ENCODE assay signal across 10 cellular contexts in the genomic region with DNA sequence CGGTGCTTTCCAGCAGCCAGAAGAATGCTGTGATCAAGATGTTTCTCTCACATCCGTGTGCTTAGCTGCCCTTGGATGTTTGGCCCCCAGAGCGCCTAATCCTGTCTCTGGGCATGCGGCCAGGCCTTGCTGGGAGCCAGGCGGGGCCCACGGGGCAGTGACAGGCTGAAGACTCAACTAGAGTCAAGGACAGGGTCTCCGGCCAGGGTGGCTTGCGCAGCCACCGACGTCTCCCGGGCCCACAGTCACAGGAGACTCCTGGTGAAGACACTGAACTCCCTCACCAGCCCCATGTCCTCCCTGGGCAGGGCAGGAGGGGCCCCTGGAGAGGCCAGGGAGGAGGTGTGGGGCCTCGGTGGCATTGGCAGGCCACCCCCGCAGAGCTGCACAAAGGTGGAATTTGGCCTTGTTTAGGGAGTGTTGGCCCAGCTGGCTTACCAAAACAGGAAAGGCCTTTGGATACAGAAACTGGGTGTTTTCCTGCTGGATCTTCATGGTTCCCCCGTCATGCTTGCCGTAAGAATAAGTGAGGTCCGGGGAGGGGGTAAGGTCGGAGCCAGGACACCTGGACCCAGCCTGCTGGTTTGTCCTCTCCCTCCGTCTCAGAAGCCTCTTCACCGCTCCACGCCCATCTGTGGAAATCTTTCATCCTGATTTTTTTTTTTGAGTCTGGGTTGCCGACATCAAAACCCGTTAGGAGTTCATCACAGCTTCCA. TPM values are rescaled to one million over a fixed set of nuclear protein-coding genes. Genes with fewer than 3 reads are reported as not detected.
A peak's percentile ranks its signal among the peaks of the same experiment; 100 is the strongest.
DNase-seq lines count a peak whose midpoint lies in the region; ATAC-seq and TF ChIP-seq lines count a peak whose summit lies in the region.
"Had no signal": no experiment of that assay in that cellular context is flagged by ENCODE, and none has a peak within 500 bp of the region (broad histone marks: within the 10 kb centered on the region; RNA-seq: fewer than 3 reads in every experiment).

No MANE protein-coding gene starts in this region.

- in situ Hi-C loops in ACHN (cut with HindIII; ENCODE audit: low pct_ligation_motif_present, low pct_unique_long_range_greater_than_20kb, low sequenced_read_pairs): no loop called here

- ATAC-seq in left cardiac atrium (peak; percentile 77 to 82), psoas muscle (peak; percentile 25 to 48 (median 38)), HG02759 (IDR thresholded peaks at IDR 0.05; ENCODE audit: unreplicated experiment) (no peak), HG02798 (IDR thresholded peaks at IDR 0.05; ENCODE audit: poor library complexity, unreplicated experiment) (no peak)

- H3K36me3 ChIP-seq in psoas muscle (ENCODE audit: insufficient read depth in 1 of 2, low read depth in 1 of 2): peaks cover 3 to 78% of the 10 kb centered on the region in 2 donors

- H3K9me3 ChIP-seq in psoas muscle: no peaks in the 10 kb centered on the region

- H3K27me3 ChIP-seq in psoas muscle (ENCODE audit: insufficient read depth in 3 of 3, low read length in 2 of 3): no peaks in the 10 kb centered on the region

- H3K4me3 ChIP-seq in psoas muscle: no peak overlapping the region

- peak overlapping the region; percentile 41 for H3K27ac ChIP-seq in psoas muscle

- peak; percentile 66 for DNase-seq in ACHN
- peak; percentile 84 for DNase-seq in astrocyte of the hippocampus (ENCODE audit: low read depth, low spot score)
- peak; percentile 78 for DNase-seq in left cardiac atrium
- DNase-seq in psoas muscle: peak in 1 of 2 donors; percentile 72
- DNase-seq in activated effector memory CD4-positive, alpha-beta T cell treated with Interleukin-2 at 50 U/mL for 16 hours: no peak
- no peak for DNase-seq in Kasumi-1 (lab: John Stamatoyannopoulos, UW)
- DNase-seq: activated CD4-positive, alpha-beta T cell treated with anti-CD3 and anti-CD28 coated beads, Interleukin-2, amount 50 U/mL, for 1 hour; NCI-H1417 had no signal

- 46 to 56% (median 48%) methylated on average over 22 of the region's 22 CpGs for WGBS in psoas muscle, 3 donors

- intact Hi-C loops in left cardiac atrium (cut with DNase I): no loop called here
- intact Hi-C loops in psoas muscle (cut with DNase I): loop anchor here in 1 of 2 donors (5.0 kb wide), 1 partner anchor 51 kb away; no protein-coding TSS in a partner anchor

- H3K4me1 ChIP-seq in psoas muscle: no peaks in the 10 kb centered on the region

- TF ChIP-seq CTCF in psoas muscle (IDR thresholded peaks at IDR 0.05): no peak

RNA-seq across cellular contexts. Expression of a gene that starts 10.0 kb away (rescaled TPM):
- 100 to 1,000 TPM; 240 to 267 TPM for total RNA-seq in left cardiac atrium
- 100 to 1,000 TPM; 230 to 338 (median 308) TPM for total RNA-seq in psoas muscle
- polyA plus RNA-seq in psoas muscle: 100 to 1,000 TPM; 177 to 423 (median 294) TPM

RNA-seq across cellular contexts. Expression of a gene that starts 27.6 kb away (rescaled TPM):
- total RNA-seq in left cardiac atrium (10 to 100 TPM; 36.0 to 48.1 TPM), psoas muscle (100 to 1,000 TPM; 227 to 339 (median 232) TPM)
- polyA plus RNA-seq in psoas muscle: 100 to 1,000 TPM; 162 to 464 (median 351) TPM

RNA-seq across cellular contexts. Expression of a gene that starts 33.7 kb away (rescaled TPM):
- total RNA-seq in left cardiac atrium (10 to 100 TPM; 74.1 to 95.7 TPM), psoas muscle (100 to 1,000 TPM in 1 of 4 donors, 10 to 100 TPM in 3; 59.9 to 122 (median 86.9) TPM)
- polyA plus RNA-seq in psoas muscle: 100 to 1,000 TPM in 1 of 3 donors, 10 to 100 TPM in 2; 68.9 to 103 (median 94.1) TPM

Comparison
In these comparisons a context has a peak if more than half of its experiments do, and no peak if none do; other contexts are left out.
1. DNase-seq: peak in ACHN (single experiment), astrocyte of the hippocampus (single experiment) and left cardiac atrium (single experiment); none in activated effector memory CD4-positive, alpha-beta T cell treated with Interleukin-2 at 50 U/mL for 16 hours (single experiment) and Kasumi-1 (0 of 2).
2. ATAC-seq: peak in left cardiac atrium (2 of 2) and psoas muscle (4 of 4); none in HG02759 (single experiment) and HG02798 (single experiment).
3. RNA of a gene that starts 27.6 kb away (total RNA-seq): 227 to 339 TPM in psoas muscle; 36.0 to 48.1 TPM in left cardiac atrium; every median in the first group is over 4 times any median in the second.